ENCODE assay signal across 21 cellular contexts in genomic region chr2:96238266-96238665, GRCh38.
"Had no signal": no experiment of that assay in that cellular context is flagged by ENCODE, and none has a peak within 500 bp of the region (broad histone marks: within the 10 kb centered on the region; RNA-seq: fewer than 3 reads in every experiment).

No MANE protein-coding gene starts in this region.

- H3K4me1 ChIP-seq: gastroesophageal sphincter had no signal

- H3K4me3 ChIP-seq: coronary artery, dorsolateral prefrontal cortex, esophagus muscularis mucosa, gastroesophageal sphincter, heart left ventricle, hepatocyte, left lung, lower lobe of right lung had no signal

- FAIRE-seq: colon, endothelial cell of umbilical vein, frontal cortex had no signal

- H3K9me3 Mint-ChIP-seq: immature natural killer cell, mesothelial cell of epicardium had no signal

- H3K27ac ChIP-seq: coronary artery, esophagus muscularis mucosa, foreskin keratinocyte, gastroesophageal sphincter, heart left ventricle, hepatocyte, left lung, lower lobe of right lung had no signal

- H3K79me2 ChIP-seq: hepatocyte had no signal

- H3K36me3 ChIP-seq: heart left ventricle, left lung had no signal

- DNase-seq: dermis blood vessel endothelial cell; dorsolateral prefrontal cortex; effector CD4-positive, alpha-beta T cell; effector memory CD4-positive, alpha-beta T cell; foreskin keratinocyte; heart left ventricle; hypothalamus; immature natural killer cell; islet precursor cell; left lung; left ventricle myocardium superior; lower lobe of right lung; mesenchymal stem cell had no signal

- H3K4me2 ChIP-seq: hepatocyte had no signal

- H3K4me3 Mint-ChIP-seq: immature natural killer cell, mesothelial cell of epicardium had no signal

- H3K27ac Mint-ChIP-seq: mesothelial cell of epicardium had no signal

- ATAC-seq: foreskin keratinocyte, gastroesophageal sphincter, heart left ventricle, left lung, left ventricle myocardium superior, lower lobe of right lung had no signal

- H2AFZ ChIP-seq: hepatocyte had no signal

- H3K9me3 ChIP-seq: esophagus muscularis mucosa, gastroesophageal sphincter, heart left ventricle, left lung, lower lobe of right lung had no signal

- H3K27me3 ChIP-seq: dorsolateral prefrontal cortex, esophagus muscularis mucosa, foreskin keratinocyte, gastroesophageal sphincter, heart left ventricle, hepatocyte, left lung had no signal
